11 cellular contexts compared by ENCODE assay signal in the genomic region with DNA sequence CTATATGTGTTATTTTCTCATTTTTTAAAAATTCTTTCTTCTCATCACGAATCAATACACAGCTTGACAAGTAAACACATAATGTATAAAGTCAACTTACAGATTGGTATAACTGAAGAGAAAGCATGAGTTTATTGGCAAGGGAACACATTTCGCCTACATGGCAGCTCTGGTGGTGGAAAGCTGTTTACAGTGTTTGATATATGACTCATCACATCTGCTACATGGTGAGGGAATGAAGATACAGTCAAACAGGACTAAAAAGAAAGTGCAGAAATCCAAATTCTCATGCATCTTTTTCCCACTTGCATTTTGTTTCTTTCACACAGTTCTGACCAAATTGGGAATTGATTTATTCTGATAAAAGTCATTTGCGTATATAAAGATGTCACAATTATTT.
DNase-seq lines count a peak whose midpoint lies in the region; ATAC-seq and TF ChIP-seq lines count a peak whose summit lies in the region.
"Had no signal": no experiment of that assay in that cellular context is flagged by ENCODE, and none has a peak within 500 bp of the region (broad histone marks: within the 10 kb centered on the region; RNA-seq: fewer than 3 reads in every experiment).

No MANE protein-coding gene starts in this region.

- TF ChIP-seq CTCF in PC-3 (conservative IDR thresholded peaks at IDR 0.05; ENCODE audit: low read depth, low read length), result no peak
- TF ChIP-seq CTCF in fibroblast of mammary gland (conservative IDR thresholded peaks at IDR 0.05; ENCODE audit: control insufficient read depth, insufficient read depth, low read depth, low read length), result no peak

- peaks cover 16% of the 10 kb centered on the region for H3K4me1 ChIP-seq in PC-3 (ENCODE audit: insufficient read depth, low read length)

- peak overlapping the region; percentile 47 for H3K4me2 ChIP-seq in PC-3 (ENCODE audit: low read length)

- intact Hi-C loops in PC-3 (cut with micrococcal nuclease), result loop anchor here (1.0 to 5.0 kb wide), 4 partner anchors 22 to 286 kb away; no protein-coding TSS in a partner anchor

- H3K4me3 ChIP-seq in PC-3 (ENCODE audit: low read length) (no peak overlapping the region), fibroblast of mammary gland (ENCODE audit: control insufficient read depth, low read depth, low read length) (no peak overlapping the region)

- H3K27me3 ChIP-seq in PC-3 (ENCODE audit: low read length), result no peaks in the 10 kb centered on the region

- no peaks in the 10 kb centered on the region for H4K20me1 ChIP-seq in PC-3 (ENCODE audit: low read length)

- peak overlapping the region; percentile 58 for H3K27ac ChIP-seq in PC-3 (ENCODE audit: low read length)

- H2AFZ ChIP-seq in PC-3 (ENCODE audit: low read length), result no peak overlapping the region

- POLR2A ChIA-PET in PC-3 (lab: Charles Lee; ENCODE audit: unreplicated experiment), result no interaction called here

- H3F3A ChIP-seq in PC-3 (ENCODE audit: low read length, unreplicated experiment), result no peaks in the 10 kb centered on the region

- H3K9ac ChIP-seq in PC-3 (ENCODE audit: low read length), result no peak overlapping the region

- no peaks in the 10 kb centered on the region for H3K79me2 ChIP-seq in PC-3 (ENCODE audit: low read length)

- ATAC-seq in PC-3 (peak; percentile 99), HG03439 (IDR thresholded peaks at IDR 0.05; ENCODE audit: unreplicated experiment) (no peak)

- in situ Hi-C loops in G401 (cut with HindIII; ENCODE audit: low sequenced_read_pairs), result no loop called here

- DNase-seq in GM04503 (ENCODE audit: low read depth), result peak; percentile 42
- DNase-seq in PC-3, result peak; percentile 83
- DNase-seq in fibroblast of mammary gland (ENCODE audit: low read depth), result peak; percentile 91
- DNase-seq in smooth muscle cell of the brain vasculature (ENCODE audit: low read depth, low spot score), result peak; percentile 47
- no peak for DNase-seq in G401 (ENCODE audit: low spot score)
- no peak for DNase-seq in activated naive CD4-positive, alpha-beta T cell treated with Interleukin-2 at 50 U/mL for 16 hours
- DNase-seq: activated T-cell treated with anti-CD3 and anti-CD28 coated beads for 4 hours; H7; NCI-H1105 treated with DMSO at 0.1 percent for 48 hours; stimulated activated CD4-positive, alpha-beta T cell treated with anti-CD3 and anti-CD28 coated beads, Interleukin-15, amount 100 ng/mL, for 24 hours had no signal

- no peaks in the 10 kb centered on the region for H3K36me3 ChIP-seq in PC-3 (ENCODE audit: low read depth, low read length)

- H3K9me2 ChIP-seq in PC-3 (replicated peaks; ENCODE audit: low read length), result no peaks in the 10 kb centered on the region

- no TSS peak for BruUV-seq in PC-3 (replicated peaks; lab: Mats Ljungman, UMichigan)

- H3K9me3 ChIP-seq in PC-3 (ENCODE audit: low read length), result no peaks in the 10 kb centered on the region

- CTCF ChIA-PET in PC-3 (lab: Charles Lee), result no interaction called here

Comparison
In these comparisons a context has a peak if more than half of its experiments do, and no peak if none do; other contexts are left out.
1. DNase-seq: peak in GM04503 (single experiment), PC-3 (single experiment), fibroblast of mammary gland (single experiment) and smooth muscle cell of the brain vasculature (single experiment); none in G401 (single experiment) and activated naive CD4-positive, alpha-beta T cell treated with Interleukin-2 at 50 U/mL for 16 hours (single experiment).